ENCODE assay signal across 9 cellular contexts in genomic region chr14:45610303-45610702, GRCh38.
DNase-seq lines count a peak whose midpoint lies in the region; ATAC-seq, FAIRE-seq and TF ChIP-seq lines count a peak whose summit lies in the region.
"Had no signal": no experiment of that assay in that cellular context is flagged by ENCODE, and none has a peak within 500 bp of the region (broad histone marks: within the 10 kb centered on the region; RNA-seq: fewer than 3 reads in every experiment).

No MANE protein-coding gene starts in this region.

- H2BK12ac ChIP-seq in neuronal stem cell (ENCODE audit: low read length), result no peak overlapping the region

- TF ChIP-seq CTCF in GM12865 (IDR thresholded peaks at IDR 0.05; ENCODE audit: insufficient read depth, low read depth, low read length, missing control alignments) (no peak), endodermal cell (conservative IDR thresholded peaks at IDR 0.05) (peak; percentile 56)

- peaks cover 2% of the 10 kb centered on the region for H3K9me3 Mint-ChIP-seq in endodermal cell
- H3K9me3 Mint-ChIP-seq in T-helper 2 cell treated with Interferon-gamma antibody and Interleukin-4, amounts not matched to agents 5 μg/mL and 100 μg/mL, for 36 hours, result peaks cover 10% of the 10 kb centered on the region

- H3K27me3 Mint-ChIP-seq in endodermal cell (ENCODE audit: insufficient read depth), result no peaks in the 10 kb centered on the region
- H3K27me3 Mint-ChIP-seq in T-helper 2 cell treated with Interferon-gamma antibody and Interleukin-4, amounts not matched to agents 5 μg/mL and 100 μg/mL, for 36 hours (ENCODE audit: low read depth), result no peaks in the 10 kb centered on the region

- H3K23ac ChIP-seq in neuronal stem cell (ENCODE audit: low read depth, low read length, poor library complexity), result no peak overlapping the region

- H3K4me3 ChIP-seq in GM12865 (ENCODE audit: low read depth, low read length) (no peak overlapping the region), endodermal cell (ENCODE audit: low read length) (no peak overlapping the region), neuronal stem cell (ENCODE audit: low read length in 2 of 2) (no peak overlapping the region)
- H3K4me3 ChIP-seq: SJCRH30 had no signal

- H4K91ac ChIP-seq in neuronal stem cell (ENCODE audit: low read depth, low read length, poor library complexity), result no peak overlapping the region

- H3K18ac ChIP-seq in neuronal stem cell (ENCODE audit: low read length), result no peak overlapping the region

- H2AK5ac ChIP-seq in neuronal stem cell (ENCODE audit: low read depth, low read length), result no peak overlapping the region

- H3K36me3 ChIP-seq in endodermal cell (ENCODE audit: control insufficient read depth, insufficient read depth, low read length) (no peaks in the 10 kb centered on the region), neuronal stem cell (replicated peaks in 1 of 2; ENCODE audit: control insufficient read depth in 2 of 2, insufficient read depth in 2 of 2, low read length in 2 of 2) (no peaks in the 10 kb centered on the region)
- H3K36me3 ChIP-seq: SJCRH30 had no signal

- H3K4ac ChIP-seq in neuronal stem cell (ENCODE audit: low read length), result no peak overlapping the region

- H3K4me1 Mint-ChIP-seq in endodermal cell, result no peaks in the 10 kb centered on the region
- H3K4me1 Mint-ChIP-seq in T-helper 2 cell treated with Interferon-gamma antibody and Interleukin-4, amounts not matched to agents 5 μg/mL and 100 μg/mL, for 36 hours (ENCODE audit: low read depth), result no peaks in the 10 kb centered on the region

- no peaks in the 10 kb centered on the region for H3K36me3 Mint-ChIP-seq in endodermal cell (ENCODE audit: low read depth)
- H3K36me3 Mint-ChIP-seq in T-helper 2 cell treated with Interferon-gamma antibody and Interleukin-4, amounts not matched to agents 5 μg/mL and 100 μg/mL, for 36 hours (ENCODE audit: low read depth), result no peaks in the 10 kb centered on the region

- no peak for FAIRE-seq in HTR-8/SVneo (lab: Jason Lieb, UNC)

- H3K27ac ChIP-seq in endodermal cell (ENCODE audit: low read depth, low read length) (no peak overlapping the region), neuronal stem cell (replicated peaks; ENCODE audit: low read length) (no peak overlapping the region)
- H3K27ac ChIP-seq: SJCRH30 had no signal

- no peak overlapping the region for H2BK5ac ChIP-seq in neuronal stem cell (ENCODE audit: low read length)

- H3K9ac ChIP-seq in endodermal cell (ENCODE audit: extremely low read depth, low read length, poor library complexity, severe bottlenecking) (no peak overlapping the region), neuronal stem cell (ENCODE audit: low read depth, low read length, poor library complexity) (no peak overlapping the region)

- no peak overlapping the region for H3K27ac Mint-ChIP-seq in endodermal cell
- H3K27ac Mint-ChIP-seq in T-helper 2 cell treated with Interferon-gamma antibody and Interleukin-4, amounts not matched to agents 5 μg/mL and 100 μg/mL, for 36 hours, result no peak overlapping the region

- no peak overlapping the region for H2BK120ac ChIP-seq in neuronal stem cell (ENCODE audit: low read depth, low read length)

- H3K9me3 ChIP-seq in endodermal cell (ENCODE audit: control insufficient read depth, low read length) (no peaks in the 10 kb centered on the region), neuronal stem cell (replicated peaks in 1 of 2; ENCODE audit: control insufficient read depth in 2 of 2, insufficient read depth in 1 of 2, low read depth in 1 of 2, low read length in 2 of 2) (no peaks in the 10 kb centered on the region)
- H3K9me3 ChIP-seq: SJCRH30 had no signal

- H3K4me1 ChIP-seq in endodermal cell (ENCODE audit: control insufficient read depth, insufficient read depth, low read length), result no peaks in the 10 kb centered on the region
- no peaks in the 10 kb centered on the region for H3K4me1 ChIP-seq in neuronal stem cell (ENCODE audit: control insufficient read depth in 2 of 2, insufficient read depth in 1 of 2, low read depth in 1 of 2, low read length in 2 of 2)
- H3K4me1 ChIP-seq: SJCRH30 had no signal

- H3K14ac ChIP-seq in neuronal stem cell (ENCODE audit: low read length), result no peak overlapping the region

- 53 to 60% methylated on average over 1 of the region's 1 CpG for WGBS in endodermal cell (ENCODE audit: insufficient coverage in 1 of 2, insufficient read length in 1 of 2), 2 experiments
- WGBS in neuronal stem cell (ENCODE audit: extremely low coverage in 2 of 2, insufficient read length in 2 of 2, insufficient replicate concordance in 1 of 2), 2 donors, result no CpG with 5 or more reads among the region's 1 CpG

- no peak for ATAC-seq in GM19455 (IDR thresholded peaks at IDR 0.05; ENCODE audit: unreplicated experiment)

- H3K4me3 Mint-ChIP-seq in endodermal cell, result no peak overlapping the region
- no peak overlapping the region for H3K4me3 Mint-ChIP-seq in T-helper 2 cell treated with Interferon-gamma antibody and Interleukin-4, amounts not matched to agents 5 μg/mL and 100 μg/mL, for 36 hours

- H4K8ac ChIP-seq in neuronal stem cell (ENCODE audit: low read depth, low read length), result no peak overlapping the region

- H2BK15ac ChIP-seq in neuronal stem cell (ENCODE audit: low read length), result no peak overlapping the region

- DNase-seq in GM12865 (ENCODE audit: low read depth) (peak; percentile 7), NCI-H69 (lab: John Stamatoyannopoulos, UW) (peak; percentile 8), endodermal cell (no peak), neuronal stem cell (ENCODE audit: low spot score) (peak; percentile 17), HTR-8/SVneo (ENCODE audit: insufficient read length, low spot score) (no peak), NCI-H446 treated with DMSO at 0.1 percent for 48 hours (lab: John Stamatoyannopoulos, UW) (no peak)
- no peak for DNase-seq in T-helper 2 cell treated with Interferon-gamma antibody and Interleukin-4, amounts not matched to agents 5 μg/mL and 100 μg/mL, for 36 hours (ENCODE audit: low spot score)

- no peak overlapping the region for H3K4me2 ChIP-seq in neuronal stem cell (ENCODE audit: insufficient read depth, low read length, poor library complexity, severe bottlenecking)

- H3K27me3 ChIP-seq in endodermal cell (ENCODE audit: control insufficient read depth, insufficient read depth, low read length, poor library complexity, severe bottlenecking) (no peaks in the 10 kb centered on the region), neuronal stem cell (ENCODE audit: control insufficient read depth in 3 of 3, insufficient read depth in 3 of 3, low read depth in 1 of 3, low read length in 3 of 3) (no peaks in the 10 kb centered on the region)
- H3K27me3 ChIP-seq: SJCRH30 had no signal

- no peak overlapping the region for H2AFZ ChIP-seq in neuronal stem cell (ENCODE audit: low read length)

- no peaks in the 10 kb centered on the region for H3K79me1 ChIP-seq in neuronal stem cell (ENCODE audit: low read depth, low read length)

Comparison
In these comparisons a context has a peak if more than half of its experiments do, and no peak if none do; other contexts are left out.
1. DNase-seq: peak in GM12865 (single experiment), NCI-H69 (single experiment) and neuronal stem cell (single experiment); none in endodermal cell (single experiment), T-helper 2 cell treated with Interferon-gamma antibody and Interleukin-4, amounts not matched to agents 5 μg/mL and 100 μg/mL, for 36 hours (single experiment), HTR-8/SVneo (single experiment) and NCI-H446 treated with DMSO at 0.1 percent for 48 hours (single experiment).